ENCODE assay signal across 11 cellular contexts in genomic region chr3:171788546-171789351, GRCh38. TPM values are rescaled to one million over a fixed set of nuclear protein-coding genes. Genes with fewer than 3 reads are reported as not detected.
DNase-seq lines count a peak whose midpoint lies in the region; ATAC-seq and TF ChIP-seq lines count a peak whose summit lies in the region.
"Had no signal": no experiment of that assay in that cellular context is flagged by ENCODE, and none has a peak within 500 bp of the region (broad histone marks: within the 10 kb centered on the region; RNA-seq: fewer than 3 reads in every experiment).

No MANE protein-coding gene starts in this region.

- no peaks in the 10 kb centered on the region for H3K36me3 ChIP-seq in Karpas-422 (ENCODE audit: insufficient read depth, low read length)
- H3K36me3 ChIP-seq in MM.1S (replicated peaks; ENCODE audit: insufficient read depth, low read length) = no peaks in the 10 kb centered on the region
- H3K36me3 ChIP-seq: tibial artery had no signal

- H3K27me3 Mint-ChIP-seq in activated naive CD4-positive, alpha-beta T cell treated with anti-CD3 and anti-CD28 coated beads for 36 hours (ENCODE audit: low read depth) = peaks cover 2% of the 10 kb centered on the region

- no peak overlapping the region for H3K27ac ChIP-seq in Karpas-422 (ENCODE audit: low read length)
- peak overlapping the region; percentile 64 for H3K27ac ChIP-seq in angular gyrus (ENCODE audit: low read depth, low read length)
- H3K27ac ChIP-seq in MM.1S (ENCODE audit: low read length) = no peak overlapping the region
- H3K27ac ChIP-seq: body of pancreas, tibial artery had no signal

- TF ChIP-seq CTCF in AG09309 (IDR thresholded peaks at IDR 0.05; ENCODE audit: control insufficient read depth, insufficient read depth, low read depth, low read length, missing control alignments) (no peak), MM.1S (IDR thresholded peaks at IDR 0.05; ENCODE audit: low read length) (no peak; the same call in 1 of the 2 replicates)

- intact Hi-C loops in activated naive CD4-positive, alpha-beta T cell treated with anti-CD3 and anti-CD28 coated beads for 36 hours (cut with micrococcal nuclease) = no loop called here

- CTCF ChIA-PET in activated naive CD4-positive, alpha-beta T cell treated with anti-CD3 and anti-CD28 coated beads for 36 hours (lab: Charles Lee) = interaction anchor here (0.6 to 1.2 kb wide), 6 partner anchors 9 to 773 kb away, joined by 3 to 4 read pairs (median 4); no protein-coding TSS in a partner anchor

- H2AFZ ChIP-seq in Karpas-422 (ENCODE audit: low read length) = no peak overlapping the region
- no peak overlapping the region for H2AFZ ChIP-seq in MM.1S (ENCODE audit: low read length)

- H3F3A ChIP-seq in MM.1S (ENCODE audit: insufficient read depth, low read length) = no peaks in the 10 kb centered on the region

- no peaks in the 10 kb centered on the region for H4K20me1 ChIP-seq in Karpas-422 (ENCODE audit: insufficient read depth, low read depth, low read length)
- no peaks in the 10 kb centered on the region for H4K20me1 ChIP-seq in MM.1S (ENCODE audit: insufficient read depth, low read length)

- H3K9ac ChIP-seq in Karpas-422 (ENCODE audit: low read length) = no peak overlapping the region
- no peak overlapping the region for H3K9ac ChIP-seq in MM.1S (ENCODE audit: low read length)

- H3K9me2 ChIP-seq in Karpas-422 (replicated peaks; ENCODE audit: insufficient read depth, low read length) (no peaks in the 10 kb centered on the region), MM.1S (replicated peaks; ENCODE audit: insufficient read depth, low read length) (no peaks in the 10 kb centered on the region)

- H3K9me3 ChIP-seq in Karpas-422 (ENCODE audit: low read length) = no peaks in the 10 kb centered on the region
- H3K9me3 ChIP-seq in MM.1S (replicated peaks; ENCODE audit: insufficient read depth, low read length) = no peaks in the 10 kb centered on the region
- H3K9me3 ChIP-seq: body of pancreas, tibial artery had no signal

- H3K4me3 ChIP-seq in AG09309 (ENCODE audit: control insufficient read depth, low read depth, low read length) (no peak overlapping the region), Karpas-422 (ENCODE audit: low read length) (peak overlapping the region; percentile 28), MM.1S (ENCODE audit: low read length) (no peak overlapping the region)
- H3K4me3 ChIP-seq: body of pancreas, tibial artery had no signal

- no peaks in the 10 kb centered on the region for H3K79me2 ChIP-seq in Karpas-422 (ENCODE audit: low read length)
- no peaks in the 10 kb centered on the region for H3K79me2 ChIP-seq in MM.1S (ENCODE audit: low read length)

- H3K27ac Mint-ChIP-seq in activated naive CD4-positive, alpha-beta T cell treated with anti-CD3 and anti-CD28 coated beads for 36 hours = no peak overlapping the region
- H3K27ac Mint-ChIP-seq: T-cell had no signal

- peak; percentile 98 for DNase-seq in AG09309 (ENCODE audit: low read depth)
- DNase-seq in Karpas-422 = no peak
- peak; percentile 98 for DNase-seq in iris pigment epithelial cell (ENCODE audit: low read depth)
- no peak for DNase-seq in NCI-H1694 (lab: John Stamatoyannopoulos, UW)
- no peak for DNase-seq in MM.1S
- no peak for DNase-seq in activated naive CD4-positive, alpha-beta T cell treated with anti-CD3 and anti-CD28 coated beads for 36 hours
- DNase-seq: body of pancreas, T-cell, tibial artery had no signal

- H3K4me2 ChIP-seq in Karpas-422 (ENCODE audit: low read depth, low read length, poor library complexity, severe bottlenecking) (peak overlapping the region; percentile 33), MM.1S (ENCODE audit: low read depth, low read length) (no peak overlapping the region)

- H3K4me1 Mint-ChIP-seq in activated naive CD4-positive, alpha-beta T cell treated with anti-CD3 and anti-CD28 coated beads for 36 hours (ENCODE audit: low read depth) = no peaks in the 10 kb centered on the region
- H3K4me1 Mint-ChIP-seq: T-cell had no signal

- H3K9me3 Mint-ChIP-seq in activated naive CD4-positive, alpha-beta T cell treated with anti-CD3 and anti-CD28 coated beads for 36 hours = no peaks in the 10 kb centered on the region
- H3K9me3 Mint-ChIP-seq: T-cell had no signal

- no peaks in the 10 kb centered on the region for H3K36me3 Mint-ChIP-seq in activated naive CD4-positive, alpha-beta T cell treated with anti-CD3 and anti-CD28 coated beads for 36 hours (ENCODE audit: low read depth)
- H3K36me3 Mint-ChIP-seq: T-cell had no signal

- ATAC-seq in GM18511 (IDR thresholded peaks at IDR 0.05; ENCODE audit: unreplicated experiment) = no peak
- ATAC-seq: body of pancreas, T-cell had no signal

- H3K27me3 ChIP-seq in Karpas-422 (ENCODE audit: low read length) (no peaks in the 10 kb centered on the region), MM.1S (replicated peaks; ENCODE audit: insufficient read depth, low read length) (no peaks in the 10 kb centered on the region)
- H3K27me3 ChIP-seq: body of pancreas, tibial artery had no signal

- H3K4me3 Mint-ChIP-seq in activated naive CD4-positive, alpha-beta T cell treated with anti-CD3 and anti-CD28 coated beads for 36 hours = no peak overlapping the region
- H3K4me3 Mint-ChIP-seq: T-cell had no signal

- H3K4me1 ChIP-seq in Karpas-422 (ENCODE audit: low read length) (peaks cover 14% of the 10 kb centered on the region), MM.1S (ENCODE audit: low read length) (no peaks in the 10 kb centered on the region)
- H3K4me1 ChIP-seq: body of pancreas, tibial artery had no signal

RNA-seq across cellular contexts. Expression of gene PLD1, which starts 21.5 kb away (rescaled TPM):
- not detected in 2 replicates for total RNA-seq in Karpas-422 (2014; rRNA removed; shearing (Covaris generic); ENCODE audit: low replicate concordance)
- total RNA-seq in activated naive CD4-positive, alpha-beta T cell treated with anti-CD3 and anti-CD28 coated beads for 36 hours = under 1 TPM in 1 of 2 experiments, not detected in 1; 0.25 TPM

RNA-seq across cellular contexts. Expression of gene TMEM212, which starts 54.4 kb away (rescaled TPM):
- total RNA-seq in Karpas-422 (2014; rRNA removed; shearing (Covaris generic); ENCODE audit: low replicate concordance) = not detected in 2 replicates
- total RNA-seq in activated naive CD4-positive, alpha-beta T cell treated with anti-CD3 and anti-CD28 coated beads for 36 hours = not detected
- total RNA-seq: body of pancreas, T-cell had no signal

Comparison
In these comparisons a context has a peak if more than half of its experiments do, and no peak if none do; other contexts are left out.
1. DNase-seq: peak in AG09309 (single experiment) and iris pigment epithelial cell (single experiment); none in Karpas-422 (single experiment), NCI-H1694 (single experiment), MM.1S (single experiment) and activated naive CD4-positive, alpha-beta T cell treated with anti-CD3 and anti-CD28 coated beads for 36 hours (single experiment).